Comparison of ENCODE assay signal across 10 cellular contexts in the genomic region with DNA sequence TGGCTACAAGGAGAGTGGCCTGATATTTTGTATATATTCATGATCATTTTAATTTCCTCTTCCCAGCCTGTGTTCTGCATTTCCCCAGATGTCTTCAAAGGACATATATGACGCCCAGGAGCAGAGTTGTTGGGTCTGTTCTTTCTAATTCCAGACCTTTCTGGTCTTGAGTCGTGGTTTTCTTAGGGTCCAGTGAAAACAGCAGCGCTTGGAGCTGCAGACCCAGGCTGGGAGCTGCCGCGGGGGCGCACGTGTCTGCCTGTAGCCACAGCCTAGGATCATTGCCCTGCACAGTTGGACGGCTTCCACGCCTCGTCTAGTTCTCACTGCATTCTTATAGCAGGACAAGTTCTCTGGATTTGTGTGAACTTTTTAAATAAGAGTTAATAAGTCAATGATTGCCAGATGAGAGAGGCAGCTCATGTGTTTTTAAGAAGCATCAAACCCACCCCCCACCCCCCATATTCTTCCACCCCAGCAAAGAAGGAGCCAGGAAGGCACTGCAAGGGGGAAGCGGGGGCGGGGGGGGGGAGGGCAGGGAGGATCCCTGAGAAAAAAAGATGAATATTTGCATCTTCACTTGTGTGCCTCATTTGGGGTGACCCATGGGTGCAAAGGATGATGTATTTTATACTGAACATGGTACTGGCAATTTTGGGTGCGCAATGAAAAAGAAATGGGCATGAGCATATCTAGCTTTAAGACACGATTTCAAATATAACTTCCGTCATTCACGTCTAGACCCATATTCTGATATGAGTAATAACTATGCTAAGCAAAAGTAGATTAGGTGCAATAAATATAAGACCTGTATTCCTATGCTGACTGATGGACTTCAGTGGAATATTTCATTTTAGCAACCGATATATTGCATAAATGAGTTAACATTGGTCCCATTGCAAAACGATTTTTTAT.
A peak's percentile ranks its signal among the peaks of the same experiment; 100 is the strongest.
DNase-seq lines count a peak whose midpoint lies in the region; ATAC-seq, FAIRE-seq and TF ChIP-seq lines count a peak whose summit lies in the region.
"Had no signal": no experiment of that assay in that cellular context is flagged by ENCODE, and none has a peak within 500 bp of the region (broad histone marks: within the 10 kb centered on the region; RNA-seq: fewer than 3 reads in every experiment).

No MANE protein-coding gene starts in this region.

- H3K4me1 ChIP-seq in H1 (replicated peaks in 1 of 4; ENCODE audit: control insufficient read depth in 3 of 4, insufficient read depth in 4 of 4, low read length in 3 of 4): peaks cover 3 to 16% (median 11%) of the 10 kb centered on the region in 4 experiments

- no peak overlapping the region for H3K14ac ChIP-seq in H1 (ENCODE audit: insufficient read length)

- H3K27me3 ChIP-seq in H1 (replicated peaks in 1 of 4; ENCODE audit: control insufficient read depth in 3 of 4, extremely low read depth in 1 of 4, insufficient read depth in 3 of 4, low read length in 3 of 4): peaks cover 44 to 77% (median 67%) of the 10 kb centered on the region in 4 experiments

- no peaks in the 10 kb centered on the region for H3K36me3 Mint-ChIP-seq in activated CD4-positive, alpha-beta T cell treated with anti-CD3 and anti-CD28 coated beads, Interleukin-2, amount 10 ng/mL, durations not matched to agents 24 days and 14 days (ENCODE audit: low read depth)

- H3K27me3 Mint-ChIP-seq in stimulated activated naive CD8-positive, alpha-beta T cell treated with anti-CD3 and anti-CD28 coated beads, Interleukin-15, amount 100 ng/mL, for 72 hours: peaks cover 92% of the 10 kb centered on the region
- peaks cover 52% of the 10 kb centered on the region for H3K27me3 Mint-ChIP-seq in activated CD4-positive, alpha-beta T cell treated with anti-CD3 and anti-CD28 coated beads, Interleukin-2, amount 10 ng/mL, durations not matched to agents 24 days and 14 days

- POLR2A ChIA-PET in H1 (lab: Charles Lee; ENCODE audit: partially characterized antibody): interaction anchor here (1.1 to 2.9 kb wide), 4 partner anchors 18 to 159 kb away, joined by 3 to 6 read pairs (median 3); no protein-coding TSS in a partner anchor

- no peak overlapping the region for H3K23ac ChIP-seq in H1 (ENCODE audit: insufficient read length)

- no peak for TF ChIP-seq EP300 in H1 (IDR thresholded peaks at IDR 0.05; ENCODE audit: borderline replicate concordance in 1 of 2, low read depth in 2 of 2, low read length in 2 of 2)

- no peak overlapping the region for H3K27ac Mint-ChIP-seq in stimulated activated naive CD8-positive, alpha-beta T cell treated with anti-CD3 and anti-CD28 coated beads, Interleukin-15, amount 100 ng/mL, for 72 hours
- no peak overlapping the region for H3K27ac Mint-ChIP-seq in activated CD4-positive, alpha-beta T cell treated with anti-CD3 and anti-CD28 coated beads, Interleukin-2, amount 10 ng/mL, durations not matched to agents 24 days and 14 days
- H3K27ac Mint-ChIP-seq: activated naive CD4-positive, alpha-beta T cell treated with anti-CD3 and anti-CD28 coated beads for 36 hours had no signal

- H3K18ac ChIP-seq in H1 (ENCODE audit: extremely low read depth, low read length): no peak overlapping the region

- no peak overlapping the region for H2BK20ac ChIP-seq in H1 (ENCODE audit: low read length)

- H3K4me3 ChIP-seq in H1 (ENCODE audit: extremely low read depth in 1 of 4, insufficient read depth in 2 of 4, low read depth in 3 of 4, low read length in 4 of 4): peak overlapping the region in 2 of 4 experiments; percentile 39 to 62; a peak in 3 of 8 replicates

- no peak overlapping the region for H3K56ac ChIP-seq in H1 (replicated peaks; ENCODE audit: insufficient read length, low read depth, low read length)

- no peak overlapping the region for H2BK120ac ChIP-seq in H1 (replicated peaks; ENCODE audit: low read depth, low read length)

- H3K9me3 ChIP-seq in H1 (ENCODE audit: insufficient read depth in 2 of 2, low read depth in 1 of 2, low read length in 1 of 2): no peaks in the 10 kb centered on the region

- no peak for TF ChIP-seq POLR2A in H1 (IDR thresholded peaks at IDR 0.05; ENCODE audit: control extremely low read depth in 1 of 2, low read depth in 2 of 2, low read length in 2 of 2)

- no peak overlapping the region for H2BK5ac ChIP-seq in H1 (ENCODE audit: low read depth, low read length)

- H2BK12ac ChIP-seq in H1 (ENCODE audit: low read depth, low read length): no peak overlapping the region

- CTCF ChIA-PET in H1 (lab: Charles Lee; ENCODE audit: partially characterized antibody): interaction anchor here (0.6 to 3.1 kb wide), 10 partner anchors 17 to 1017 kb away, joined by 3 to 13 read pairs (median 4); no protein-coding TSS in a partner anchor

- peaks cover 18% of the 10 kb centered on the region for H3K4me1 Mint-ChIP-seq in stimulated activated naive CD8-positive, alpha-beta T cell treated with anti-CD3 and anti-CD28 coated beads, Interleukin-15, amount 100 ng/mL, for 72 hours
- H3K4me1 Mint-ChIP-seq in activated CD4-positive, alpha-beta T cell treated with anti-CD3 and anti-CD28 coated beads, Interleukin-2, amount 10 ng/mL, durations not matched to agents 24 days and 14 days: no peaks in the 10 kb centered on the region

- peaks cover 0 to 3% of the 10 kb centered on the region in 2 donors for H3K9me3 Mint-ChIP-seq in stimulated activated naive CD8-positive, alpha-beta T cell treated with anti-CD3 and anti-CD28 coated beads, Interleukin-15, amount 100 ng/mL, for 72 hours
- H3K9me3 Mint-ChIP-seq in activated CD4-positive, alpha-beta T cell treated with anti-CD3 and anti-CD28 coated beads, Interleukin-2, amount 10 ng/mL, durations not matched to agents 24 days and 14 days: no peaks in the 10 kb centered on the region
- H3K9me3 Mint-ChIP-seq: activated naive CD4-positive, alpha-beta T cell treated with anti-CD3 and anti-CD28 coated beads for 36 hours had no signal

- no peak overlapping the region for H2BK15ac ChIP-seq in H1 (ENCODE audit: low read length)

- no peaks in the 10 kb centered on the region for H3K36me3 ChIP-seq in H1 (ENCODE audit: control insufficient read depth in 2 of 4, insufficient read depth in 4 of 4, low read length in 3 of 4)

- H4K5ac ChIP-seq in H1 (ENCODE audit: insufficient read length, low read depth, low read length): no peak overlapping the region

- no peak for TF ChIP-seq CTCF in H1 (IDR thresholded peaks at IDR 0.05; ENCODE audit: control extremely low read depth in 1 of 3, insufficient read depth in 1 of 3, low read depth in 1 of 3, low read length in 3 of 3)

- H4K20me1 ChIP-seq in H1 (replicated peaks in 1 of 2; ENCODE audit: control insufficient read depth in 1 of 2, insufficient read depth in 2 of 2, low read length in 2 of 2): peaks cover 2 to 7% of the 10 kb centered on the region in 2 experiments

- intact Hi-C loops in activated CD4-positive, alpha-beta T cell treated with anti-CD3 and anti-CD28 coated beads, Interleukin-2, amount 10 ng/mL, durations not matched to agents 24 days and 14 days (cut with micrococcal nuclease): loop anchor here (5.0 kb wide), 2 partner anchors 160 to 345 kb away; a partner anchor contains a TSS

- H3K4me3 Mint-ChIP-seq in stimulated activated naive CD8-positive, alpha-beta T cell treated with anti-CD3 and anti-CD28 coated beads, Interleukin-15, amount 100 ng/mL, for 72 hours: peak overlapping the region; percentile 36 to 55
- no peak overlapping the region for H3K4me3 Mint-ChIP-seq in activated CD4-positive, alpha-beta T cell treated with anti-CD3 and anti-CD28 coated beads, Interleukin-2, amount 10 ng/mL, durations not matched to agents 24 days and 14 days
- H3K4me3 Mint-ChIP-seq: activated naive CD4-positive, alpha-beta T cell treated with anti-CD3 and anti-CD28 coated beads for 36 hours had no signal

- no peak for TF ChIP-seq RAD21 in H1 (IDR thresholded peaks at IDR 0.05 in 1 of 2, conservative IDR thresholded peaks at IDR 0.05 in 1 of 2; ENCODE audit: low read depth in 2 of 2, low read length in 2 of 2)

- H3K23me2 ChIP-seq in H1 (ENCODE audit: low read depth, low read length): peaks cover 5% of the 10 kb centered on the region

- no peak overlapping the region for H3K27ac ChIP-seq in H1 (ENCODE audit: low read depth, low read length)

- ATAC-seq in stimulated activated naive CD8-positive, alpha-beta T cell treated with anti-CD3 and anti-CD28 coated beads, Interleukin-15, amount 100 ng/mL, for 72 hours: no peak
- no peak for ATAC-seq in stimulated activated naive CD8-positive, alpha-beta T cell treated with anti-CD3 and anti-CD28 coated beads, Interleukin-15, Interleukin-2, amounts not matched to agents 100 U/mL and 50 U/mL, for 24 hours
- no peak for ATAC-seq in HG03432 (IDR thresholded peaks at IDR 0.05; ENCODE audit: unreplicated experiment)
- ATAC-seq in HG02623 (IDR thresholded peaks at IDR 0.05; ENCODE audit: unreplicated experiment): no peak

- no peak overlapping the region for H4K91ac ChIP-seq in H1 (replicated peaks; ENCODE audit: insufficient read length, low read length)

- H3K9ac ChIP-seq in H1 (replicated peaks in 1 of 4; ENCODE audit: extremely low read depth in 1 of 4, low read depth in 3 of 4, low read length in 3 of 4): no peak overlapping the region

- H2AK5ac ChIP-seq in H1 (ENCODE audit: low read depth, low read length): no peak overlapping the region

- H3K79me2 ChIP-seq in H1 (ENCODE audit: control insufficient read depth in 1 of 2, insufficient read depth in 2 of 2, low read length in 2 of 2): no peaks in the 10 kb centered on the region

- no peak overlapping the region for H2AFZ ChIP-seq in H1 (ENCODE audit: low read length)

- H4K8ac ChIP-seq in H1 (ENCODE audit: extremely low read depth, insufficient read depth, low read length): no peak overlapping the region

- DNase-seq in stimulated activated naive CD8-positive, alpha-beta T cell treated with anti-CD3 and anti-CD28 coated beads, Interleukin-15, amount 100 ng/mL, for 72 hours: no peak
- DNase-seq in stimulated activated naive CD8-positive, alpha-beta T cell treated with anti-CD3 and anti-CD28 coated beads, Interleukin-15, Interleukin-2, amounts not matched to agents 100 U/mL and 50 U/mL, for 24 hours: no peak
- no peak for DNase-seq in H1 (ENCODE audit: low read depth in 1 of 2, low spot score in 2 of 2)
- DNase-seq in myocyte (ENCODE audit: low read depth): peak; percentile 48
- no peak for DNase-seq in activated CD4-positive, alpha-beta T cell treated with anti-CD3 and anti-CD28 coated beads, Interleukin-2, amount 10 ng/mL, durations not matched to agents 24 days and 14 days
- no peak for DNase-seq in NCI-H2196 treated with DMSO at 0.1 percent for 48 hours (lab: John Stamatoyannopoulos, UW; ENCODE audit: unreplicated experiment)
- DNase-seq: activated naive CD4-positive, alpha-beta T cell treated with anti-CD3 and anti-CD28 coated beads for 36 hours; NCI-H1048 had no signal

- WGBS in H1 (ENCODE audit: extremely low coverage in 1 of 2, insufficient coverage in 1 of 2, insufficient read length in 1 of 2, insufficient replicate concordance in 2 of 2, low coverage in 1 of 2, low lambda C conversion rate in 2 of 2, missing lambda C conversion rate in 1 of 2), 2 experiments: 25% methylated on average over 16 of the region's 18 CpGs; no CpG with 5 or more reads in 1 of the 2 experiments

- peak overlapping the region; percentile 87 to 90; a peak in 1 of 4 replicates for H3K4me2 ChIP-seq in H1 (ENCODE audit: insufficient read depth in 1 of 2, low read depth in 2 of 2, low read length in 2 of 2)

- no peak overlapping the region for H3K4ac ChIP-seq in H1 (replicated peaks; ENCODE audit: insufficient read length, low read depth, low read length)

- H3K79me1 ChIP-seq in H1 (ENCODE audit: low read depth, low read length): no peaks in the 10 kb centered on the region

- no peak for FAIRE-seq in H1 (lab: Jason Lieb, UNC)
